18 cellular contexts compared by ENCODE assay signal in the genomic region with DNA sequence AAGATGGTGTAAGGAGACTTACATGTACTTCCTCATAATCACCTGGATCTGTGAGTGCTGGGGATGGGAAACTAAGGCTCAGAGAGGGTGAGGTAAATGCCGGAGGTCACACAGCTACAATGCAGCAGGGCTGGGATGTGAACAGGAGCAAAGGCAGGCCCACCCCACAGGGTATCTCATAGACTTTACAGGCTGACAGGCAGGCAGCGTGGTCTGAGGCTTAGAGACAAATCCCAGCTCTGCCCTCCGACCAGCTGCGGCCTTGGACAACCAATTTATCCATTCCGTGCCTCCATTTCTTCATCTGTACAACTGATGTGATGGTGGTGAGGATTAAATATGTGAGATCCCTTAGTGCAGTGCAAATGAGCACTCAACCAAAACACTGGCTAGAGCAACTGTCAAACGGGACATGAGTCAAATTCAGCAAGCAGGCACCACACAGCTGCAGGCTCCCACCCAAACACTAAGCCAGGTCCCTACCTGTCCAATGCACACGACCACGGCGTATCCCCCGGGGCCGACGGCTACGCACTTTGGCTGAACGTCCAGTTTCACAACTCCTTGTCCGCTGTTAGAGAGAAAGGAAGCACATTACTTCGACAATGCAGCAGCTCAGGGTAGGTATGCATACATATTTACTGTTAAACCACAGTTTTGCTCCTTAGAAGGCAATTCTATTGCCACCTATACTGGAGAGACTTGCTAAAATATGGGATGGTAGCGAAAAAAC. TPM values are rescaled to one million over a fixed set of nuclear protein-coding genes. Genes with fewer than 3 reads are reported as not detected.
A peak's percentile ranks its signal among the peaks of the same experiment; 100 is the strongest.
DNase-seq lines count a peak whose midpoint lies in the region; ATAC-seq and TF ChIP-seq lines count a peak whose summit lies in the region.
"Had no signal": no experiment of that assay in that cellular context is flagged by ENCODE, and none has a peak within 500 bp of the region (broad histone marks: within the 10 kb centered on the region; RNA-seq: fewer than 3 reads in every experiment).

No MANE protein-coding gene starts in this region.

- no peak for TF ChIP-seq RAD21 in SK-N-SH (IDR thresholded peaks at IDR 0.05; ENCODE audit: low read length)

- H3K9me3 ChIP-seq in SK-N-SH = no peaks in the 10 kb centered on the region
- H3K9me3 ChIP-seq in CD8-positive, alpha-beta memory T cell (ENCODE audit: low read length) = no peaks in the 10 kb centered on the region
- H3K9me3 ChIP-seq: prostate gland had no signal

- peaks cover 0 to 2% (median 0%) of the 10 kb centered on the region in 3 donors for H3K4me1 Mint-ChIP-seq in CD8-positive, alpha-beta memory T cell
- H3K4me1 Mint-ChIP-seq in natural killer cell = peaks cover 5 to 36% of the 10 kb centered on the region in 2 donors
- H3K4me1 Mint-ChIP-seq: naive B cell had no signal

- POLR2A ChIA-PET in SK-N-SH (lab: Yijun Ruan, JAX) = interaction anchor here (1.4 to 1.5 kb wide), 2 partner anchors 14 to 73 kb away, joined by 4 read pairs; no protein-coding TSS in a partner anchor
- POLR2A ChIA-PET in CD8-positive, alpha-beta memory T cell (lab: Charles Lee) = no interaction called here

- H3K4me2 ChIP-seq in SK-N-SH = no peak overlapping the region
- H3K4me2 ChIP-seq: KMS-11 had no signal

- WGBS in SK-N-SH (ENCODE audit: low lambda C conversion rate) = 95% methylated on average over 14 of the region's 17 CpGs

- no peak overlapping the region for H3K4me3 ChIP-seq in SK-N-SH (ENCODE audit: low read depth in 2 of 2, low read length in 1 of 2)
- H3K4me3 ChIP-seq in CD8-positive, alpha-beta memory T cell (ENCODE audit: low read length) = no peak overlapping the region
- H3K4me3 ChIP-seq: prostate gland had no signal

- H2AFZ ChIP-seq in SK-N-SH (ENCODE audit: low read depth) = no peak overlapping the region

- H3K4me1 ChIP-seq in SK-N-SH (ENCODE audit: control insufficient read depth in 1 of 2, insufficient read depth in 2 of 2, low read depth in 1 of 2, low read length in 1 of 2) = peaks cover 0 to 32% of the 10 kb centered on the region in 2 experiments; a peak in 2 of 4 replicates
- H3K4me1 ChIP-seq in CD8-positive, alpha-beta memory T cell (ENCODE audit: insufficient read depth, low read length) = no peaks in the 10 kb centered on the region
- H3K4me1 ChIP-seq: prostate gland had no signal

- no peaks in the 10 kb centered on the region for H3K27me3 ChIP-seq in SK-N-SH (ENCODE audit: insufficient read depth)
- H3K27me3 ChIP-seq in CD8-positive, alpha-beta memory T cell (ENCODE audit: insufficient read depth, low read length, poor library complexity, severe bottlenecking) = no peaks in the 10 kb centered on the region

- CTCF ChIA-PET in SK-N-SH (lab: Yijun Ruan, JAX) = interaction anchor here (1.1 to 1.5 kb wide), 3 partner anchors 12 to 77 kb away, joined by 3 to 5 read pairs (median 4); no protein-coding TSS in a partner anchor
- CTCF ChIA-PET in CD8-positive, alpha-beta memory T cell (lab: Charles Lee) = no interaction called here

- H3F3A ChIP-seq in SK-N-SH (replicated peaks; ENCODE audit: insufficient read depth) = peaks cover 10% of the 10 kb centered on the region

- H3K4me3 Mint-ChIP-seq in CD8-positive, alpha-beta memory T cell = no peak overlapping the region
- H3K4me3 Mint-ChIP-seq in natural killer cell = no peak overlapping the region
- H3K4me3 Mint-ChIP-seq: naive B cell had no signal

- peaks cover 4 to 98% (median 8%) of the 10 kb centered on the region in 3 donors for H3K36me3 Mint-ChIP-seq in CD8-positive, alpha-beta memory T cell
- no peaks in the 10 kb centered on the region for H3K36me3 Mint-ChIP-seq in natural killer cell

- no peaks in the 10 kb centered on the region for H3K9me2 ChIP-seq in SK-N-SH

- H4K20me1 ChIP-seq in SK-N-SH (ENCODE audit: insufficient read depth) = peaks cover 75% of the 10 kb centered on the region

- intact Hi-C loops in natural killer cell (cut with micrococcal nuclease) = no loop called here

- H3K79me2 ChIP-seq in SK-N-SH (ENCODE audit: insufficient read depth) = peaks cover 31% of the 10 kb centered on the region

- TF ChIP-seq CTCF in SK-N-SH (IDR thresholded peaks at IDR 0.05) (no peak), natural killer cell (IDR thresholded peaks at IDR 0.05) (no peak)

- no peaks in the 10 kb centered on the region for H3K27me3 Mint-ChIP-seq in CD8-positive, alpha-beta memory T cell
- no peaks in the 10 kb centered on the region for H3K27me3 Mint-ChIP-seq in natural killer cell (ENCODE audit: low read depth in 2 of 2)
- H3K27me3 Mint-ChIP-seq: naive B cell had no signal

- no peaks in the 10 kb centered on the region for H3K9me3 Mint-ChIP-seq in CD8-positive, alpha-beta memory T cell
- no peaks in the 10 kb centered on the region for H3K9me3 Mint-ChIP-seq in natural killer cell
- H3K9me3 Mint-ChIP-seq: naive B cell had no signal

- ATAC-seq in SK-N-SH treated with all-trans-retinoic acid at 6 μM for 48 hours = no peak
- ATAC-seq in natural killer cell = no peak
- no peak for ATAC-seq in GM19397 (IDR thresholded peaks at IDR 0.05; ENCODE audit: unreplicated experiment)
- ATAC-seq in HG03159 (IDR thresholded peaks at IDR 0.05; ENCODE audit: unreplicated experiment) = no peak
- no peak for ATAC-seq in HG03354 (IDR thresholded peaks at IDR 0.05; ENCODE audit: poor library complexity, severe bottlenecking, unreplicated experiment)

- DNase-seq in SK-N-SH = peak; percentile 30
- no peak for DNase-seq in CD8-positive, alpha-beta memory T cell
- DNase-seq in natural killer cell = peak; percentile 7
- DNase-seq: activated effector memory CD4-positive, alpha-beta T cell treated with anti-CD3 and anti-CD28 coated beads, Interleukin-2, amount 50 U/mL, for 16 hours; naive B cell; NCI-H1092; NCI-H2107; NCI-H526; stimulated activated naive CD4-positive, alpha-beta T cell treated with Interleukin-2 at 50 U/mL for 16 hours had no signal

- peak overlapping the region in 5 of 8 donors; percentile 27 to 76 (median 32) for H3K27ac Mint-ChIP-seq in CD8-positive, alpha-beta memory T cell
- H3K27ac Mint-ChIP-seq in natural killer cell = peak overlapping the region; percentile 36 to 83

- no peak overlapping the region for H3K9ac ChIP-seq in SK-N-SH
- H3K9ac ChIP-seq: KMS-11 had no signal

- H3K27ac ChIP-seq in SK-N-SH (ENCODE audit: low read depth in 2 of 2, low read length in 1 of 2) (peak overlapping the region in 1 of 2 experiments; percentile 79; a peak in 2 of 4 replicates), cingulate gyrus (ENCODE audit: low read depth, low read length) (peak overlapping the region; percentile 39)
- H3K27ac ChIP-seq in CD8-positive, alpha-beta memory T cell (ENCODE audit: low read depth, low read length) = no peak overlapping the region
- H3K27ac ChIP-seq: epithelial cell of prostate, KMS-11, prostate gland had no signal

- H3K36me3 ChIP-seq in SK-N-SH (replicated peaks in 1 of 2; ENCODE audit: control insufficient read depth in 1 of 2, insufficient read depth in 2 of 2, low read length in 1 of 2) = peaks cover 42 to 98% of the 10 kb centered on the region in 2 experiments
- peaks cover 97% of the 10 kb centered on the region for H3K36me3 ChIP-seq in CD8-positive, alpha-beta memory T cell (ENCODE audit: insufficient read depth, low read length)

- no peak for TF ChIP-seq EP300 in SK-N-SH (IDR thresholded peaks at IDR 0.05; ENCODE audit: borderline replicate concordance in 1 of 2, low read depth in 1 of 2, low read length in 1 of 2)

TF ChIP-seq in SK-N-SH, 30 proteins besides CTCF, POLR2A, EP300 and RAD21 (continues in another document):
- TF ChIP-seq MXI1 (IDR thresholded peaks at IDR 0.05; ENCODE audit: low read depth, low read length) (no peak), YY1 (IDR thresholded peaks at IDR 0.05; ENCODE audit: low read depth) (no peak), FOXM1 (IDR thresholded peaks at IDR 0.05; ENCODE audit: low read depth) (no peak), NFIC (IDR thresholded peaks at IDR 0.05; ENCODE audit: borderline replicate concordance) (no peak), SMC3 (IDR thresholded peaks at IDR 0.05; ENCODE audit: low read depth, low read length) (no peak), CHD2 (IDR thresholded peaks at IDR 0.05; ENCODE audit: low read length, partially characterized antibody) (no peak)

TF ChIP-seq in SK-N-SH treated with all-trans-retinoic acid at 6 μM for 48 hours, 23 proteins besides CTCF, POLR2A, EP300 and RAD21:
- no peak for TF ChIP-seq POU6F1 (CRISPR knock-in tag; IDR thresholded peaks at IDR 0.05; ENCODE audit: borderline replicate concordance, low read depth)

RNA-seq across cellular contexts. Expression of gene WDR1, which starts 35.6 kb away (rescaled TPM):
- polyA plus RNA-seq in SK-N-SH (2012; rRNA removed) = 287 and 310 TPM in 2 replicates
- 240 and 255 TPM in 2 replicates for polyA plus RNA-seq in SK-N-SH (2012; cell fraction: cytosol; rRNA removed)
- 297 and 306 TPM in 2 replicates for polyA plus RNA-seq in SK-N-SH (2012; cell fraction: nucleus; rRNA removed)
- 100 to 1,000 TPM; 409 TPM for total RNA-seq in CD8-positive, alpha-beta memory T cell
- polyA plus RNA-seq in CD8-positive, alpha-beta memory T cell = 377 TPM
- total RNA-seq in natural killer cell = 100 to 1,000 TPM; 411 to 477 (median 468) TPM

RNA-seq across cellular contexts. Expression of gene SLC2A9, which starts 59.7 kb away (rescaled TPM):
- polyA plus RNA-seq in SK-N-SH (2012; rRNA removed) = not detected in 2 replicates
- not detected in 2 replicates for polyA plus RNA-seq in SK-N-SH (2012; cell fraction: cytosol; rRNA removed)
- 0.02 and 0.04 TPM in 2 replicates for polyA plus RNA-seq in SK-N-SH (2012; cell fraction: nucleus; rRNA removed)
- total RNA-seq in CD8-positive, alpha-beta memory T cell = 1 to 10 TPM; 3.0 to 3.1 TPM
- 1.8 TPM for polyA plus RNA-seq in CD8-positive, alpha-beta memory T cell
- total RNA-seq in natural killer cell = 1 to 10 TPM; 1.5 to 5.5 (median 3.9) TPM
- total RNA-seq: A172 had no signal

Comparison
In these comparisons a context has a peak if more than half of its experiments do, and no peak if none do; other contexts are left out.
1. DNase-seq: peak in SK-N-SH (single experiment) and natural killer cell (single experiment); none in CD8-positive, alpha-beta memory T cell (0 of 5).